Comparison of ENCODE assay signal across 1 cellular context in the genomic region with DNA sequence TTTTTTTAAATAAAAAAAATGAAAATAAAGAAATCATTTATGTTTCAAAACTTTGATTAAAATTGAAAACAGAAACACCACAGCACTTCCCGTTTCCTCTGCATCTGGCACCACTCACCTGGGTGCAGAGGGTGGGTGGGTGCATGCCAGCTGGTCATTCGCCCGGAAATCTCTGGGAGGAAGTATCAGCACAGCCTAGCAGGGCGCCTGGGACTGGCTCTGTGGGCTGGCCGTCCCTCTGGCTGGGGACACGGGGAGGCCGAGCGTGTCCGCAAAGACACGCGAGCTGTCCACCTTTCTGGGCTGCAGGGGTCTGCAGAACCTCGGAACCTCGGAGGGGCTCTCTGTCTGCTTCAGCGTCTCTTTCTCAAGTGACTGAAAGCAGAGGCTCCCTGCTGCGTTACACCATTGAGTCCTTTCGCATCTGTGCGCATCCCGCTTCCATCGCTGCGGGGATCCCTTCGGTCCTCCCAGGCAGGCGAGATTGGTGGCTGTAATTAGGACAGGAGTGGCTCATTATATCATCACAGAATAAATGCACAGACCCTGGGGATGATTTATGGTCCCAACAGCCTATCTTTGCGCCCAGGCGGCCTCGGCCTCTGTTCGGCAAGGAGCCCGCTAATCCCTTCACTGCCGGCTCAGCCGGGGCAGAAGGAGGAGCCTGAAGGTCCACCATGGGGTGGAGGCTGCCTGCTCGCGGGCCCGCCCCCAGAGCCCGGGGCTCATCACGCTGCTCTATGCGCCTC.
TF ChIP-seq lines count a peak whose summit lies in the region.

No MANE protein-coding gene starts in this region.

TF ChIP-seq in K562, 482 proteins besides CTCF, POLR2A, EP300 and RAD21 (continued from another document and continues in another):
- TF ChIP-seq, protein P1, sequence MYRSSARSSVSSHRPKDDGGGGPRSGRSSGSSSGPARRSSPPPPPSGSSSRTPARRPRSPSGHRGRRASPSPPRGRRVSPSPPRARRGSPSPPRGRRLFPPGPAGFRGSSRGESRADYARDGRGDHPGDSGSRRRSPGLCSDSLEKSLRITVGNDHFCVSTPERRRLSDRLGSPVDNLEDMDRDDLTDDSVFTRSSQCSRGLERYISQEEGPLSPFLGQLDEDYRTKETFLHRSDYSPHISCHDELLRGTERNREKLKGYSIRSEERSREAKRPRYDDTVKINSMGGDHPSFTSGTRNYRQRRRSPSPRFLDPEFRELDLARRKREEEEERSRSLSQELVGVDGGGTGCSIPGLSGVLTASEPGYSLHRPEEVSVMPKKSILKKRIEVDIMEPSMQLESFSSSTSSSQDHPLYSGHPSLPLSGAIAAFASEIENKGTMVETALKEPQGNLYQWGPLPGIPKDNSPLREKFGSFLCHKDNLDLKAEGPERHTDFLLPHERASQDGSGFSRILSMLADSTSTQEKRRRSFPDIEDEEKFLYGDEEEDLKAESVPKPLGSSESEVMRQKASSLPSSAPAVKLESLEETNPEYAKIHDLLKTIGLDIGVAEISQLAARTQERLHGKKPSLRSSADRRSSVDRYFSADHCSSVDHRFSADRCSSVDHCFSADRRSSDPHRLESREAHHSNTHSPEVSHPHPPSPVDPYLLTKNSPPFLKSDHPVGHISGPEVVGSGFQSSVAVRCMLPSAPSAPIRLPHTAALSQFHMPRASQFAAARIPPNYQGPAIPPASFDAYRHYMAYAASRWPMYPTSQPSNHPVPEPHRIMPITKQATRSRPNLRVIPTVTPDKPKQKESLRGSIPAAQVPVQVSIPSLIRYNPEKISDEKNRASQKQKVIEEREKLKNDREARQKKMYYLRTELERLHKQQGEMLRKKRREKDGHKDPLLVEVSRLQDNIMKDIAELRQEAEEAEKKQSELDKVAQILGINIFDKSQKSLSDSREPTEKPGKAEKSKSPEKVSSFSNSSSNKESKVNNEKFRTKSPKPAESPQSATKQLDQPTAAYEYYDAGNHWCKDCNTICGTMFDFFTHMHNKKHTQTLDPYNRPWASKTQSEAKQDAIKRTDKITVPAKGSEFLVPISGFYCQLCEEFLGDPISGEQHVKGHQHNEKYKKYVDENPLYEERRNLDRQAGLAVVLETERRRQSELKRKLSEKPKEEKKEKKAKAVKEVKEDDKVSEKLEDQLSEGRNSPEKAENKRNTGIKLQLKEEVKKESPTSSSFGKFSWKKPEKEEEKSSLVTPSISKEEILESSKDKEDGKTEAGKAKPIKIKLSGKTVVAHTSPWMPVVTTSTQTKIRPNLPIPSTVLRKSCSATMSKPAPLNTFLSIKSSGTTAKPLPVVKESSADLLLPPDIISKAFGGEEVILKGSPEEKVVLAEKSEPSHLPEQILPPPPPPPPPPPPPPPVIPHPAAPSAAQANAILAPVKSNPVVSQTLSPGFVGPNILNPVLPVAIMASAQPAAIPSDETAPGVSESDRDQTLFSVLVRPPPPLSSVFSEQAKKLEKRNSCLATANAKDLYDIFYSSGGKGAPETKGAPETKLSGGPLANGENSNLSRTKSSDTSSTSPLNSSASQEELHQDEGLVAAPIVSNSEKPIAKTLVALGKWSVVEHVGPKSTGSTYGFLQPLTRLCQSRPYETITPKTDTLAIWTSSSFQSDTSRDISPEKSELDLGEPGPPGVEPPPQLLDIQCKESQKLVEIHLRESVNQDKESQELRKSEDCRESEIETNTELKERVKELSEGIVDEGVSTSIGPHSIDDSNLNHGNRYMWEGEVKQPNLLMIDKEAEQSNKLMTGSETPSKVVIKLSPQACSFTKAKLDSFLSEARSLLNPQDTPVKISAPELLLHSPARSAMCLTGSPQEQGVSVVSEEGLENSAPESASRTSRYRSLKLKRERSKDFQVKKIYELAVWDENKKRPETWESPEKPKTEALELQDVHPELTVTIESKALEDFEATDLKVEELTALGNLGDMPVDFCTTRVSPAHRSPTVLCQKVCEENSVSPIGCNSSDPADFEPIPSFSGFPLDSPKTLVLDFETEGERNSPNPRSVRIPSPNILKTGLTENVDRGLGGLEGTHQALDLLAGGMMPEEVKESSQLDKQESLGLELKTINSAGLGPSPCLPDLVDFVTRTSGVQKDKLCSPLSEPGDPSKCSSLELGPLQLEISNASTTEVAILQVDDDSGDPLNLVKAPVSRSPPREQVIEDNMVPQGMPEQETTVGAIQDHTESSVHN (IDR thresholded peaks at IDR 0.05; ENCODE audit: borderline replicate concordance in 1 of 2, low read depth in 1 of 2), result no peak
- TF ChIP-seq MCM3 (IDR thresholded peaks at IDR 0.05) (no peak), MCM5 (IDR thresholded peaks at IDR 0.05; ENCODE audit: low read depth) (no peak), RBM15 (IDR thresholded peaks at IDR 0.05; ENCODE audit: insufficient read depth, low read length) (no peak), KAT8 (IDR thresholded peaks at IDR 0.05; ENCODE audit: low read depth) (no peak), HNRNPH1 (optimal IDR thresholded peaks at IDR 0.05; ENCODE audit: low read depth, low read length) (no peak), BRD4 (IDR thresholded peaks at IDR 0.05) (no peak), PTRF (tag; IDR thresholded peaks at IDR 0.05) (no peak), KDM2B (CRISPR knock-in tag; IDR thresholded peaks at IDR 0.05) (0 out of 2 replicates have a peak, but pooled peaks have one; percentile 42), MYBL2 (IDR thresholded peaks at IDR 0.05; ENCODE audit: low read depth) (no peak), MYBL2 (CRISPR knock-in tag; IDR thresholded peaks at IDR 0.05; ENCODE audit: borderline replicate concordance) (no peak), ZNF174 (CRISPR knock-in tag; IDR thresholded peaks at IDR 0.05) (no peak), FOXA1 (IDR thresholded peaks at IDR 0.05; ENCODE audit: borderline replicate concordance) (no peak), CCAR2 (IDR thresholded peaks at IDR 0.05; ENCODE audit: low read depth, low read length) (no peak), KDM4B (IDR thresholded peaks at IDR 0.05; ENCODE audit: borderline replicate concordance in 2 of 2, low read depth in 1 of 2) (no peak), CHD4 (IDR thresholded peaks at IDR 0.05; ENCODE audit: insufficient read depth, insufficient replicate concordance, low read depth, low read length, poor library complexity, severe bottlenecking) (no peak), NR2C1 (IDR thresholded peaks at IDR 0.05) (no peak), NR2C1 (tag; IDR thresholded peaks at IDR 0.05) (no peak), ZNF140 (CRISPR knock-in tag; IDR thresholded peaks at IDR 0.05) (no peak), IFI16 (CRISPR knock-in tag; IDR thresholded peaks at IDR 0.05) (no peak), CBFB (CRISPR knock-in tag; IDR thresholded peaks at IDR 0.05) (no peak), SMAD2 (IDR thresholded peaks at IDR 0.05; ENCODE audit: low read depth, low read length) (no peak), POLR2H (tag; IDR thresholded peaks at IDR 0.05; ENCODE audit: low read depth) (no peak), PTTG1 (tag; IDR thresholded peaks at IDR 0.05; ENCODE audit: low read depth) (no peak), CBX5 (IDR thresholded peaks at IDR 0.05; ENCODE audit: borderline replicate concordance, low read depth) (no peak), HIVEP1 (CRISPR knock-in tag; IDR thresholded peaks at IDR 0.05) (no peak), ZSCAN32 (CRISPR knock-in tag; IDR thresholded peaks at IDR 0.05) (no peak)
- TF ChIP-seq, protein P2, sequence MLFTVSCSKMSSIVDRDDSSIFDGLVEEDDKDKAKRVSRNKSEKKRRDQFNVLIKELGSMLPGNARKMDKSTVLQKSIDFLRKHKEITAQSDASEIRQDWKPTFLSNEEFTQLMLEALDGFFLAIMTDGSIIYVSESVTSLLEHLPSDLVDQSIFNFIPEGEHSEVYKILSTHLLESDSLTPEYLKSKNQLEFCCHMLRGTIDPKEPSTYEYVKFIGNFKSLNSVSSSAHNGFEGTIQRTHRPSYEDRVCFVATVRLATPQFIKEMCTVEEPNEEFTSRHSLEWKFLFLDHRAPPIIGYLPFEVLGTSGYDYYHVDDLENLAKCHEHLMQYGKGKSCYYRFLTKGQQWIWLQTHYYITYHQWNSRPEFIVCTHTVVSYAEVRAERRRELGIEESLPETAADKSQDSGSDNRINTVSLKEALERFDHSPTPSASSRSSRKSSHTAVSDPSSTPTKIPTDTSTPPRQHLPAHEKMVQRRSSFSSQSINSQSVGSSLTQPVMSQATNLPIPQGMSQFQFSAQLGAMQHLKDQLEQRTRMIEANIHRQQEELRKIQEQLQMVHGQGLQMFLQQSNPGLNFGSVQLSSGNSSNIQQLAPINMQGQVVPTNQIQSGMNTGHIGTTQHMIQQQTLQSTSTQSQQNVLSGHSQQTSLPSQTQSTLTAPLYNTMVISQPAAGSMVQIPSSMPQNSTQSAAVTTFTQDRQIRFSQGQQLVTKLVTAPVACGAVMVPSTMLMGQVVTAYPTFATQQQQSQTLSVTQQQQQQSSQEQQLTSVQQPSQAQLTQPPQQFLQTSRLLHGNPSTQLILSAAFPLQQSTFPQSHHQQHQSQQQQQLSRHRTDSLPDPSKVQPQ (CRISPR knock-in tag; IDR thresholded peaks at IDR 0.05; ENCODE audit: borderline replicate concordance), result no peak
- TF ChIP-seq, protein P3, sequence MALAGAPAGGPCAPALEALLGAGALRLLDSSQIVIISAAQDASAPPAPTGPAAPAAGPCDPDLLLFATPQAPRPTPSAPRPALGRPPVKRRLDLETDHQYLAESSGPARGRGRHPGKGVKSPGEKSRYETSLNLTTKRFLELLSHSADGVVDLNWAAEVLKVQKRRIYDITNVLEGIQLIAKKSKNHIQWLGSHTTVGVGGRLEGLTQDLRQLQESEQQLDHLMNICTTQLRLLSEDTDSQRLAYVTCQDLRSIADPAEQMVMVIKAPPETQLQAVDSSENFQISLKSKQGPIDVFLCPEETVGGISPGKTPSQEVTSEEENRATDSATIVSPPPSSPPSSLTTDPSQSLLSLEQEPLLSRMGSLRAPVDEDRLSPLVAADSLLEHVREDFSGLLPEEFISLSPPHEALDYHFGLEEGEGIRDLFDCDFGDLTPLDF (CRISPR knock-in tag; IDR thresholded peaks at IDR 0.05), result no peak
- TF ChIP-seq, protein P4, sequence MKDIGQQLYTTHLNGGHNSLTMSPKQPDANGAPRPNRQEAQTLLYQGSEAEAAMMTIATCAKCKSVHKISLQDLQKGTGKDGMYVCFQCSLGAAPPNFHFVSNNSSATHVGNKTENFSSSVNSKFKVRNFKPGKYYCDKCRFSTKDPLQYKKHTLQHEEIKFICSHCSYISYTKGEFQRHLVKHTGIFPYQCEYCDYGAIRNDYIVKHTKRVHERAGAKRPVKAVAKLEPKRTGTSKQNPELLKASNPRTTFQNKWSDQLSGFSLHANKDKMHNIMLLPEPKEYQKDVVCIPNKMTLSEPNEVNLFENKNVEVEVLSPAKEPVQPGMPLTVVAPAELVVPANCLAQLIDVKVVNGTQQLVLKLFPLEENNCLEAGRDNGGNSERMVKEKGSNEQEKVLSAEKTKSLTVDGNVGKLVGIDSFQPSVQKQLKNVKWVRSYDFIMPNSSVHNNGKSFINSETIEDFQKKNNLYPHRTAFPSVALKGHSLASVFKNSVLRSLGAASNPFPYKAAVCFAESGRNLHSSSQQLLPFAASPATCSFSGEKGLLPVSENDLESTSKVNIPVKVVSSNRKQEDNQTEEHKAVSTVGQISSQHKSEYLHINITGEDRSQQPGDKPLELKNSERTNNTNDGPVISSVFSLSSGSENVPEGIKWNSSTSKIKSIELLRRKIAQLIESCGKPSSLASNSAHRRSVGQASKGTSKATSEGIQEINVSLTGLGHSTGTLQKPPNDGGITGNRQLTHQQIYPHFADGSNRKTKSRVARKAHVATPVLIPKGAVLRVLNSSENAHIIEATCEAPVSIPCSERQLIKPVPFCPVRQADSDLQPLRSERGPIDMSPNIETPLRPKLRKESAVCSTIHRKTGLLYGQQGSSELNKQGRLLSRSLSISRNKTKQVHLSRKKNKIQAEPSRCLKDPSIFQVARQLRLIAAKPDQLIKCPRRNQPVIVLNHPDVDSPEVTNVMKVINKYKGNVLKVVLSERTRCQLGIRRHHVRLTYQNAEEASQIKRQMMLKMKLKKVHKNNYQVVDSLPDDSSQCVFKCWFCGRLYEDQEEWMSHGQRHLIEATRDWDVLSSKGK (CRISPR knock-in tag; IDR thresholded peaks at IDR 0.05), result no peak
- TF ChIP-seq, protein P5, sequence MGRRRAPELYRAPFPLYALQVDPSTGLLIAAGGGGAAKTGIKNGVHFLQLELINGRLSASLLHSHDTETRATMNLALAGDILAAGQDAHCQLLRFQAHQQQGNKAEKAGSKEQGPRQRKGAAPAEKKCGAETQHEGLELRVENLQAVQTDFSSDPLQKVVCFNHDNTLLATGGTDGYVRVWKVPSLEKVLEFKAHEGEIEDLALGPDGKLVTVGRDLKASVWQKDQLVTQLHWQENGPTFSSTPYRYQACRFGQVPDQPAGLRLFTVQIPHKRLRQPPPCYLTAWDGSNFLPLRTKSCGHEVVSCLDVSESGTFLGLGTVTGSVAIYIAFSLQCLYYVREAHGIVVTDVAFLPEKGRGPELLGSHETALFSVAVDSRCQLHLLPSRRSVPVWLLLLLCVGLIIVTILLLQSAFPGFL (CRISPR knock-in tag; IDR thresholded peaks at IDR 0.05), result no peak
- TF ChIP-seq, protein P6, sequence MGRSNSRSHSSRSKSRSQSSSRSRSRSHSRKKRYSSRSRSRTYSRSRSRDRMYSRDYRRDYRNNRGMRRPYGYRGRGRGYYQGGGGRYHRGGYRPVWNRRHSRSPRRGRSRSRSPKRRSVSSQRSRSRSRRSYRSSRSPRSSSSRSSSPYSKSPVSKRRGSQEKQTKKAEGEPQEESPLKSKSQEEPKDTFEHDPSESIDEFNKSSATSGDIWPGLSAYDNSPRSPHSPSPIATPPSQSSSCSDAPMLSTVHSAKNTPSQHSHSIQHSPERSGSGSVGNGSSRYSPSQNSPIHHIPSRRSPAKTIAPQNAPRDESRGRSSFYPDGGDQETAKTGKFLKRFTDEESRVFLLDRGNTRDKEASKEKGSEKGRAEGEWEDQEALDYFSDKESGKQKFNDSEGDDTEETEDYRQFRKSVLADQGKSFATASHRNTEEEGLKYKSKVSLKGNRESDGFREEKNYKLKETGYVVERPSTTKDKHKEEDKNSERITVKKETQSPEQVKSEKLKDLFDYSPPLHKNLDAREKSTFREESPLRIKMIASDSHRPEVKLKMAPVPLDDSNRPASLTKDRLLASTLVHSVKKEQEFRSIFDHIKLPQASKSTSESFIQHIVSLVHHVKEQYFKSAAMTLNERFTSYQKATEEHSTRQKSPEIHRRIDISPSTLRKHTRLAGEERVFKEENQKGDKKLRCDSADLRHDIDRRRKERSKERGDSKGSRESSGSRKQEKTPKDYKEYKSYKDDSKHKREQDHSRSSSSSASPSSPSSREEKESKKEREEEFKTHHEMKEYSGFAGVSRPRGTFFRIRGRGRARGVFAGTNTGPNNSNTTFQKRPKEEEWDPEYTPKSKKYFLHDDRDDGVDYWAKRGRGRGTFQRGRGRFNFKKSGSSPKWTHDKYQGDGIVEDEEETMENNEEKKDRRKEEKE (IDR thresholded peaks at IDR 0.05; ENCODE audit: borderline replicate concordance in 1 of 2, control insufficient read depth in 1 of 2, low read depth in 2 of 2, low read length in 1 of 2), result no peak
- TF ChIP-seq, protein P7, sequence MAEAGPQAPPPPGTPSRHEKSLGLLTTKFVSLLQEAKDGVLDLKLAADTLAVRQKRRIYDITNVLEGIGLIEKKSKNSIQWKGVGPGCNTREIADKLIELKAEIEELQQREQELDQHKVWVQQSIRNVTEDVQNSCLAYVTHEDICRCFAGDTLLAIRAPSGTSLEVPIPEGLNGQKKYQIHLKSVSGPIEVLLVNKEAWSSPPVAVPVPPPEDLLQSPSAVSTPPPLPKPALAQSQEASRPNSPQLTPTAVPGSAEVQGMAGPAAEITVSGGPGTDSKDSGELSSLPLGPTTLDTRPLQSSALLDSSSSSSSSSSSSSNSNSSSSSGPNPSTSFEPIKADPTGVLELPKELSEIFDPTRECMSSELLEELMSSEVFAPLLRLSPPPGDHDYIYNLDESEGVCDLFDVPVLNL (CRISPR knock-in tag; IDR thresholded peaks at IDR 0.05; ENCODE audit: low read depth), result no peak
